Comparison of ENCODE assay signal across 8 cellular contexts in genomic region chr18:68714356-68714706, GRCh38. TPM values are rescaled to one million over a fixed set of nuclear protein-coding genes. Genes with fewer than 3 reads are reported as not detected.
DNase-seq lines count a peak whose midpoint lies in the region; ATAC-seq, FAIRE-seq and TF ChIP-seq lines count a peak whose summit lies in the region.

No MANE protein-coding gene starts in this region.

- ATAC-seq in HCT116, result peak; percentile 18; the same call in 1 of the 2 replicates
- peak; percentile 65 for ATAC-seq in HepG2

- no peak for TF ChIP-seq CTCF in HCT116 (IDR thresholded peaks at IDR 0.05 in 2 of 3, conservative IDR thresholded peaks at IDR 0.05 in 1 of 3; ENCODE audit: borderline replicate concordance in 1 of 3, insufficient read depth in 1 of 3, low read depth in 2 of 3, low read length in 2 of 3)
- TF ChIP-seq CTCF in HepG2 (CRISPR knock-in tag; IDR thresholded peaks at IDR 0.05), result no peak

- no peak for FAIRE-seq in HepG2 (lab: Jason Lieb, UNC)

- peak overlapping the region; percentile 10 for H2AFZ ChIP-seq in HCT116 (ENCODE audit: low read depth, low read length, poor library complexity, severe bottlenecking)
- peak overlapping the region; percentile 72 for H2AFZ ChIP-seq in HepG2 (ENCODE audit: low read length)

- POLR2A ChIA-PET in HCT116 (lab: Charles Lee) (no interaction called here), HepG2 (lab: Yijun Ruan, JAX) (no interaction called here)

- H3K27me3 ChIP-seq in HCT116 (ENCODE audit: insufficient read depth, low read length) (no peaks in the 10 kb centered on the region), HepG2 (ENCODE audit: control insufficient read depth in 1 of 2, insufficient read depth in 2 of 2, low read length in 2 of 2) (no peaks in the 10 kb centered on the region; a peak in 1 of 5 replicates), thymus (ENCODE audit: control insufficient read depth, insufficient read depth) (no peaks in the 10 kb centered on the region)

- H3K36me3 ChIP-seq in HCT116 (ENCODE audit: control insufficient read depth in 1 of 2, insufficient read depth in 2 of 2, low read length in 2 of 2), result peaks cover 19 to 22% of the 10 kb centered on the region in 2 experiments
- H3K36me3 ChIP-seq in HepG2 (replicated peaks in 1 of 2; ENCODE audit: control insufficient read depth in 1 of 2, insufficient read depth in 2 of 2, low read length in 2 of 2), result peaks cover 8 to 25% of the 10 kb centered on the region in 2 experiments
- peaks cover 14% of the 10 kb centered on the region for H3K36me3 ChIP-seq in thymus (ENCODE audit: control insufficient read depth, insufficient read depth)

- H3K79me2 ChIP-seq in HCT116 (ENCODE audit: insufficient read depth, low read length), result peaks cover 39% of the 10 kb centered on the region
- peaks cover 30% of the 10 kb centered on the region for H3K79me2 ChIP-seq in HepG2 (ENCODE audit: insufficient read depth, low read length)

- H3K4me1 ChIP-seq in HCT116 (ENCODE audit: control insufficient read depth in 1 of 2, insufficient read depth in 2 of 2, low read length in 2 of 2), result peaks cover 6 to 14% of the 10 kb centered on the region in 2 experiments
- peaks cover 26% of the 10 kb centered on the region for H3K4me1 ChIP-seq in HepG2 (ENCODE audit: insufficient read depth, low read length)
- peaks cover 2% of the 10 kb centered on the region for H3K4me1 ChIP-seq in thymus (ENCODE audit: control insufficient read depth, insufficient read depth, low read length)

- H3K4me2 ChIP-seq in HCT116 (ENCODE audit: low read length), result peak overlapping the region; percentile 84
- peak overlapping the region; percentile 85 for H3K4me2 ChIP-seq in HepG2 (ENCODE audit: low read depth, low read length)

- under 1% methylated on average over 8 of the region's 15 CpGs for WGBS in HepG2 (ENCODE audit: low lambda C conversion rate)
- 0% methylated on average over 15 of the region's 15 CpGs for WGBS in thymus

- H3K27ac ChIP-seq in HCT116 (ENCODE audit: low read depth, low read length) (peak overlapping the region; percentile 77), HepG2 (ENCODE audit: extremely low read length, insufficient read depth, low read length) (peak overlapping the region; percentile 80), thymus (ENCODE audit: low read depth) (peak overlapping the region; percentile 85)

- H3K9me3 ChIP-seq in HCT116 (ENCODE audit: control insufficient read depth in 1 of 2, insufficient read depth in 1 of 2, low read depth in 1 of 2, low read length in 2 of 2) (no peaks in the 10 kb centered on the region), HepG2 (ENCODE audit: low read length) (no peaks in the 10 kb centered on the region), thymus (ENCODE audit: control insufficient read depth) (no peaks in the 10 kb centered on the region)

- intact Hi-C loops in HCT116 (cut with micrococcal nuclease) (no loop called here), HepG2 (cut with micrococcal nuclease; ENCODE audit: unreplicated experiment) (loop anchor here (10.0 kb wide), 2 partner anchors 1200 to 1490 kb away; partner anchors contain the start of genes DSEL and RTTN)

- RAD21 ChIA-PET in HCT116 (lab: Charles Lee; ENCODE audit: low non-redundant PET in 1 of 2, low total read pairs in 2 of 2, uncharacterized antibody in 2 of 2, unreplicated experiment in 2 of 2), result no interaction called here

- H4K20me1 ChIP-seq in HCT116 (ENCODE audit: insufficient read depth) (no peaks in the 10 kb centered on the region), HepG2 (ENCODE audit: insufficient read depth, low read length) (no peaks in the 10 kb centered on the region)

- CTCF ChIA-PET in HCT116 (lab: Charles Lee), result no interaction called here
- CTCF ChIA-PET in HepG2 (lab: Yijun Ruan, JAX; ENCODE audit: low intra/inter-chr PET ratio, low total read pairs), result no interaction called here

- TF ChIP-seq RAD21 in HCT116 (IDR thresholded peaks at IDR 0.05; ENCODE audit: low read depth), result no peak
- TF ChIP-seq RAD21 in HepG2 (CRISPR knock-in tag; IDR thresholded peaks at IDR 0.05), result no peak

- BruUV-seq in HCT116 (replicated peaks; lab: Mats Ljungman, UMichigan) (no TSS peak), HepG2 (replicated peaks; lab: Mats Ljungman, UMichigan) (TSS peak; percentile 56)

- DNase-seq in NCI-H2227 (lab: John Stamatoyannopoulos, UW; ENCODE audit: unreplicated experiment) (peak; percentile 37), NCI-H2227 treated with DMSO at 0.1 percent for 48 hours (lab: John Stamatoyannopoulos, UW) (no peak), HCT116 (ENCODE audit: low read depth, low spot score) (no peak), NCI-H69 (lab: John Stamatoyannopoulos, UW) (peak; percentile 74), cerebellum (ENCODE audit: low spot score) (peak; percentile 11), HepG2 (ENCODE audit: low spot score) (peak; percentile 4), GOT3 (lab: John Stamatoyannopoulos, UW) (no peak)

- H3K9ac ChIP-seq in HCT116 (ENCODE audit: low read length), result peak overlapping the region; percentile 83
- H3K9ac ChIP-seq in HepG2 (ENCODE audit: insufficient read depth, low read depth, low read length), result peak overlapping the region; percentile 89

- no peaks in the 10 kb centered on the region for H3K9me2 ChIP-seq in HCT116 (ENCODE audit: insufficient read depth)

- in situ Hi-C loops in HepG2 (cut with HindIII; ENCODE audit: extremely low pct_ligation_motif_present, low pct_unique_long_range_greater_than_20kb), result loop anchor here (5.0 kb wide), 1 partner anchor 42 kb away; no protein-coding TSS in a partner anchor

- TF ChIP-seq POLR2A in HCT116 (IDR thresholded peaks at IDR 0.05; ENCODE audit: borderline replicate concordance, extremely low read depth, insufficient read depth, insufficient read length), result no peak
- no peak for TF ChIP-seq POLR2A in HepG2 (IDR thresholded peaks at IDR 0.05; ENCODE audit: insufficient read depth in 1 of 2, low read depth in 2 of 2, low read length in 2 of 2)

- H3K4me3 ChIP-seq in HCT116 (replicated peaks in 1 of 2; ENCODE audit: low read depth in 1 of 2, low read length in 2 of 2), result peak overlapping the region; percentile 83 to 88
- H3K4me3 ChIP-seq in HepG2 (replicated peaks in 1 of 3; ENCODE audit: insufficient read depth in 1 of 3, low read depth in 2 of 3, low read length in 3 of 3), result peak overlapping the region; percentile 84 to 96 (median 94)
- H3K4me3 ChIP-seq in thymus (ENCODE audit: low read length), result peak overlapping the region; percentile 88

- TF ChIP-seq EP300 in HepG2 (IDR thresholded peaks at IDR 0.05; ENCODE audit: low read depth in 2 of 2, low read length in 2 of 2) (no peak), HepG2 (CRISPR knock-in tag; IDR thresholded peaks at IDR 0.05; ENCODE audit: borderline replicate concordance) (no peak)

TF ChIP-seq in HCT116, 20 proteins besides CTCF, POLR2A, EP300 and RAD21:
- no peak for TF ChIP-seq FOSL1 (IDR thresholded peaks at IDR 0.05; ENCODE audit: low read depth)
- TF ChIP-seq POLR2AphosphoS5 (IDR thresholded peaks at IDR 0.05; ENCODE audit: low read depth, low read length), result no peak
- no peak for TF ChIP-seq SP1 (IDR thresholded peaks at IDR 0.05; ENCODE audit: low read depth)
- TF ChIP-seq EZH2phosphoT487 (IDR thresholded peaks at IDR 0.05; ENCODE audit: borderline replicate concordance), result no peak
- no peak for TF ChIP-seq ZFX (IDR thresholded peaks at IDR 0.05)
- TF ChIP-seq EZH2 (IDR thresholded peaks at IDR 0.05), result no peak

TF ChIP-seq in HepG2, 621 proteins besides CTCF, POLR2A, EP300 and RAD21 (continues in another document):
- TF ChIP-seq ZNF557 (CRISPR knock-in tag; IDR thresholded peaks at IDR 0.05), result no peak

RNA-seq across cellular contexts. Expression of gene TMX3, which starts 0.6 kb away (rescaled TPM):
- total RNA-seq in HCT116 (2021; ENCODE audit: unreplicated experiment), result 39.6 TPM
- 13.0 and 16.4 TPM in 2 replicates for polyA plus RNA-seq in HCT116 (2012)
- total RNA-seq in cerebellum, result 92.3 TPM
- total RNA-seq in HepG2 (2016; rRNA removed; fragmentation: Illumina TruSeq; extraction: Trizol), result 11.6 and 25.0 TPM in 2 replicates
- total RNA-seq in HepG2 (2016; cell fraction: cytosol; rRNA removed; fragmentation: Illumina TruSeq; extraction: Trizol; ENCODE audit: low read depth), result 2.8 and 3.7 TPM in 2 replicates
- total RNA-seq in HepG2 (2016; cell fraction: insoluble cytoplasmic fraction; rRNA removed; fragmentation: Illumina TruSeq; extraction: Trizol), result 11.6 and 25.0 TPM in 2 replicates
- total RNA-seq in HepG2 (2016; cell fraction: membrane; rRNA removed; fragmentation: Illumina TruSeq; extraction: Trizol), result 5.9 and 6.3 TPM in 2 replicates
- total RNA-seq in HepG2 (2016; cell fraction: nucleus; rRNA removed; fragmentation: Illumina TruSeq; extraction: Trizol), result 61.6 and 63.5 TPM in 2 replicates
- polyA plus RNA-seq in HepG2 (2011; rRNA removed), result 11.4 and 12.9 TPM in 2 replicates
- polyA plus RNA-seq in HepG2 (2011; cell fraction: cytosol; rRNA removed), result 3.8 and 6.5 TPM in 2 replicates
- 26.3 and 30.8 TPM in 2 replicates for polyA plus RNA-seq in HepG2 (2011; cell fraction: nucleus; rRNA removed)
- polyA plus RNA-seq in HepG2 (2012), result 17.1 and 18.0 TPM in 2 replicates
- 0.63 and 0.97 TPM in 2 replicates for polyA plus RNA-seq in HepG2 (2016; cell fraction: cytosol; fragmentation: Illumina TruSeq; extraction: Trizol; ENCODE audit: low read depth)
- 7.3 and 9.0 TPM in 2 replicates for polyA plus RNA-seq in HepG2 (2016; cell fraction: insoluble cytoplasmic fraction; fragmentation: Illumina TruSeq; extraction: Trizol; ENCODE audit: low read depth)
- polyA plus RNA-seq in HepG2 (2016; cell fraction: membrane; fragmentation: Illumina TruSeq; extraction: Trizol; ENCODE audit: low read depth), result 2.0 and 2.1 TPM in 2 replicates
- polyA plus RNA-seq in HepG2 (2016; cell fraction: nucleus; fragmentation: Illumina TruSeq; extraction: Trizol; ENCODE audit: insufficient read depth, low read depth), result 67.2 and 75.3 TPM in 2 replicates
- 23.8 and 34.6 TPM in 2 replicates for polyA minus RNA-seq in HepG2 (2011; rRNA and poly(A)+ RNA removed; ENCODE audit: low replicate concordance)
- polyA minus RNA-seq in HepG2 (2011; cell fraction: cytosol; rRNA and poly(A)+ RNA removed), result 14.5 and 21.2 TPM in 2 replicates
- 107 and 108 TPM in 2 replicates for polyA minus RNA-seq in HepG2 (2011; cell fraction: nucleus; rRNA and poly(A)+ RNA removed)
- 45.4 TPM for polyA plus RNA-seq in thymus

Comparison
In these comparisons a context has a peak if more than half of its experiments do, and no peak if none do; other contexts are left out.
1. DNase-seq: peak in NCI-H2227 (single experiment), NCI-H69 (single experiment), cerebellum (single experiment) and HepG2 (single experiment); none in NCI-H2227 treated with DMSO at 0.1 percent for 48 hours (single experiment), HCT116 (single experiment) and GOT3 (single experiment).
2. Peak in every context shown above with its lines, with median percentiles within 50 percentile points of each other: H3K27ac ChIP-seq and H3K4me3 ChIP-seq.